17 cellular contexts compared by ENCODE assay signal in the genomic region with DNA sequence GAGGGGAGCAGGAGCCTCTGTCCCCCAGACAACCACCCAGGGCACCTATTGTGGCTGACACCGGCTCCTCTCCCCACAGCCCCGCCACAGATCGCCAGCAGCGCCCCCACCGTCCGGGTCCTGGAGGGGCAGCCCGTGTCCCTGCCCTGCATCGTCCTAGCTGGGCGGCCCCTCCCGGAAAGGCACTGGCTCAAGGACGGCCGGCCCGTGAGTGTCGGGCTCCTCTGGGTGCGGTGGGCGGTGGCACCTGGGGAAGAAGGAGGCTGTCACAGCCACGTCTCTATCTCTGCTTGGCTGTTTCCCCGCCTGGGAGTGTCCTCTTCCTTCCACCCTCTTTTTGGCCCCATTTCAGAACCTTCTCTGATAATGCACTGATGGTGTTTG. TPM values are rescaled to one million over a fixed set of nuclear protein-coding genes. Genes with fewer than 3 reads are reported as not detected.
A peak's percentile ranks its signal among the peaks of the same experiment; 100 is the strongest.
DNase-seq lines count a peak whose midpoint lies in the region; ATAC-seq, FAIRE-seq and TF ChIP-seq lines count a peak whose summit lies in the region.
"Had no signal": no experiment of that assay in that cellular context is flagged by ENCODE, and none has a peak within 500 bp of the region (broad histone marks: within the 10 kb centered on the region; RNA-seq: fewer than 3 reads in every experiment).

No MANE protein-coding gene starts in this region.

- H3K27me3 Mint-ChIP-seq in nephron progenitor cell (ENCODE audit: low read depth, poor library complexity): peaks cover 49% of the 10 kb centered on the region

- TF ChIP-seq CTCF in PC-3 (conservative IDR thresholded peaks at IDR 0.05; ENCODE audit: low read depth, low read length) (peak; percentile 37), endothelial cell of umbilical vein (IDR thresholded peaks at IDR 0.05; ENCODE audit: extremely low read depth in 1 of 2, insufficient read depth in 1 of 2, low read depth in 1 of 2, low read length in 2 of 2) (peak in 1 of 2 donors; percentile 28), nephron progenitor cell (IDR thresholded peaks at IDR 0.05) (peak; percentile 23)

- peak overlapping the region; percentile 48 for H3K4me3 Mint-ChIP-seq in nephron progenitor cell
- H3K4me3 Mint-ChIP-seq: activated T-helper 1 cell treated with anti-CD3 and anti-CD28 coated beads, Interleukin-12 subunit alpha, Interleukin-12 subunit beta, Interleukin-2, Interleukin-4 antibody, amounts not matched to agents 30 ng/mL and 10 ng/mL and 1 ng/mL, durations not matched to agents 14 hours and 24 hours and 36 hours had no signal

- POLR2A ChIA-PET in PC-3 (lab: Charles Lee; ENCODE audit: unreplicated experiment): no interaction called here
- POLR2A ChIA-PET in endothelial cell of umbilical vein (lab: Charles Lee): no interaction called here

- dilution Hi-C loops in endothelial cell of umbilical vein (cut with MboI; ENCODE audit: extremely low pct_ligation_motif_present, low sequenced_read_pairs): no loop called here

- H3K9me3 ChIP-seq in BLaER1 treated with 17β-estradiol and CSF1 and Interleukin-3, amounts not matched to agents 10 nM and 100 nM (replicated peaks in 1 of 11): no peaks in the 10 kb centered on the region
- H3K9me3 ChIP-seq in PC-3 (ENCODE audit: low read length) (no peaks in the 10 kb centered on the region), endothelial cell of umbilical vein (replicated peaks; ENCODE audit: control insufficient read depth, insufficient read depth, low read length) (no peaks in the 10 kb centered on the region)
- H3K9me3 ChIP-seq: thoracic aorta had no signal

- no peaks in the 10 kb centered on the region for H3K9me2 ChIP-seq in PC-3 (replicated peaks; ENCODE audit: low read length)

- no peak for TF ChIP-seq POLR2A in endothelial cell of umbilical vein (IDR thresholded peaks at IDR 0.05; ENCODE audit: low read depth, low read length)

- H3F3A ChIP-seq in PC-3 (ENCODE audit: low read length, unreplicated experiment): no peaks in the 10 kb centered on the region

- CTCF ChIA-PET in PC-3 (lab: Charles Lee) (no interaction called here), endothelial cell of umbilical vein (lab: Charles Lee) (interaction anchor here (1.1 kb wide), 1 partner anchor 10 kb away, joined by 5 read pairs; no protein-coding TSS in a partner anchor)

- no peaks in the 10 kb centered on the region for H3K36me3 ChIP-seq in BLaER1 treated with 17β-estradiol and CSF1 and Interleukin-3, amounts not matched to agents 10 nM and 100 nM
- no peaks in the 10 kb centered on the region for H3K36me3 ChIP-seq in PC-3 (ENCODE audit: low read depth, low read length)
- H3K36me3 ChIP-seq in endothelial cell of umbilical vein (ENCODE audit: control insufficient read depth in 2 of 2, extremely low read depth in 1 of 2, insufficient read depth in 2 of 2, low read length in 2 of 2): no peaks in the 10 kb centered on the region
- H3K36me3 ChIP-seq: thoracic aorta had no signal

- peak overlapping the region in 8 of 11 experiments; percentile 18 to 81 (median 58); a peak in 14 of 22 replicates for H3K4me2 ChIP-seq in BLaER1 treated with 17β-estradiol and CSF1 and Interleukin-3, amounts not matched to agents 10 nM and 100 nM
- H3K4me2 ChIP-seq in PC-3 (ENCODE audit: low read length) (no peak overlapping the region), endothelial cell of umbilical vein (ENCODE audit: insufficient read depth, low read length) (no peak overlapping the region)

- peak; percentile 51 for ATAC-seq in PC-3

- H3K27me3 ChIP-seq in BLaER1 treated with 17β-estradiol and CSF1 and Interleukin-3, amounts not matched to agents 10 nM and 100 nM: no peaks in the 10 kb centered on the region
- H3K27me3 ChIP-seq in PC-3 (ENCODE audit: low read length) (peaks cover 32% of the 10 kb centered on the region), endothelial cell of umbilical vein (ENCODE audit: control insufficient read depth in 2 of 2, insufficient read depth in 2 of 2, low read length in 2 of 2) (peaks cover 12 to 15% of the 10 kb centered on the region in 2 experiments)

- H2AFZ ChIP-seq in PC-3 (ENCODE audit: low read length) (no peak overlapping the region), endothelial cell of umbilical vein (ENCODE audit: low read depth, low read length) (no peak overlapping the region)

- FAIRE-seq in endothelial cell of umbilical vein (lab: Jason Lieb, UNC): no peak

- H3K27ac ChIP-seq in BLaER1 treated with 17β-estradiol and CSF1 and Interleukin-3, amounts not matched to agents 10 nM and 100 nM: no peak overlapping the region
- H3K27ac ChIP-seq in PC-3 (ENCODE audit: low read length) (no peak overlapping the region), endothelial cell of umbilical vein (ENCODE audit: insufficient read depth, low read depth, low read length) (no peak overlapping the region)
- H3K27ac ChIP-seq: thoracic aorta had no signal

- intact Hi-C loops in PC-3 (cut with micrococcal nuclease): no loop called here
- intact Hi-C loops in endothelial cell of umbilical vein (cut with micrococcal nuclease): no loop called here

- peaks cover 0 to 54% (median 39%) of the 10 kb centered on the region in 10 experiments; a peak in 15 of 20 replicates for H3K4me1 ChIP-seq in BLaER1 treated with 17β-estradiol and CSF1 and Interleukin-3, amounts not matched to agents 10 nM and 100 nM
- H3K4me1 ChIP-seq in PC-3 (ENCODE audit: insufficient read depth, low read length): no peaks in the 10 kb centered on the region
- H3K4me1 ChIP-seq in endothelial cell of umbilical vein (ENCODE audit: control insufficient read depth, extremely low read depth, insufficient read depth, low read length): no peaks in the 10 kb centered on the region

- no peaks in the 10 kb centered on the region for H3K36me3 Mint-ChIP-seq in nephron progenitor cell (ENCODE audit: low read depth)

- H3K27ac Mint-ChIP-seq in nephron progenitor cell: no peak overlapping the region
- H3K27ac Mint-ChIP-seq: activated T-helper 1 cell treated with anti-CD3 and anti-CD28 coated beads, Interleukin-12 subunit alpha, Interleukin-12 subunit beta, Interleukin-2, Interleukin-4 antibody, amounts not matched to agents 30 ng/mL and 10 ng/mL and 1 ng/mL, durations not matched to agents 14 hours and 24 hours and 36 hours; progenitor cell of endocrine pancreas had no signal

- no peaks in the 10 kb centered on the region for H3K9me3 Mint-ChIP-seq in nephron progenitor cell
- H3K9me3 Mint-ChIP-seq: activated T-helper 1 cell treated with anti-CD3 and anti-CD28 coated beads, Interleukin-12 subunit alpha, Interleukin-12 subunit beta, Interleukin-2, Interleukin-4 antibody, amounts not matched to agents 30 ng/mL and 10 ng/mL and 1 ng/mL, durations not matched to agents 14 hours and 24 hours and 36 hours had no signal

- H3K79me2 ChIP-seq in PC-3 (ENCODE audit: low read length) (no peaks in the 10 kb centered on the region), endothelial cell of umbilical vein (ENCODE audit: control insufficient read depth, insufficient read depth, low read length) (no peaks in the 10 kb centered on the region)

- no peak overlapping the region for H3K9ac ChIP-seq in BLaER1 treated with 17β-estradiol and CSF1 and Interleukin-3, amounts not matched to agents 10 nM and 100 nM
- no peak overlapping the region for H3K9ac ChIP-seq in PC-3 (ENCODE audit: low read length)
- H3K9ac ChIP-seq in endothelial cell of umbilical vein (replicated peaks; ENCODE audit: extremely low read depth, insufficient read depth, low read length): no peak overlapping the region

- H3K4me1 Mint-ChIP-seq in nephron progenitor cell: peaks cover 74% of the 10 kb centered on the region

- H3K4me3 ChIP-seq in BLaER1 treated with 17β-estradiol and CSF1 and Interleukin-3, amounts not matched to agents 10 nM and 100 nM: no peak overlapping the region
- H3K4me3 ChIP-seq in PC-3 (ENCODE audit: low read length) (no peak overlapping the region), endothelial cell of umbilical vein (replicated peaks in 1 of 3; ENCODE audit: insufficient read depth in 1 of 3, low read depth in 1 of 3, low read length in 3 of 3) (no peak overlapping the region)
- H3K4me3 ChIP-seq: thoracic aorta had no signal

- no peaks in the 10 kb centered on the region for H3K9me1 ChIP-seq in endothelial cell of umbilical vein (replicated peaks; ENCODE audit: control insufficient read depth, extremely low read depth, insufficient read depth, low read length)

- BruUV-seq in PC-3 (replicated peaks; lab: Mats Ljungman, UMichigan) (no TSS peak), endothelial cell of umbilical vein (replicated peaks; lab: Mats Ljungman, UMichigan) (no TSS peak)

- DNase-seq in PC-3: peak; percentile 25
- DNase-seq in endothelial cell of umbilical vein (ENCODE audit: low read depth, low spot score): no peak
- peak; percentile 51 for DNase-seq in nephron progenitor cell
- no peak for DNase-seq in islet precursor cell
- DNase-seq in SW 1271 (lab: John Stamatoyannopoulos, UW): no peak
- no peak for DNase-seq in DMS153 treated with DMSO at 0.1 percent for 48 hours (lab: John Stamatoyannopoulos, UW; ENCODE audit: unreplicated experiment)
- no peak for DNase-seq in NCI-H1105 treated with DMSO at 0.1 percent for 48 hours (lab: John Stamatoyannopoulos, UW)
- DNase-seq: activated CD4-positive, alpha-beta T cell treated with anti-CD3 and anti-CD28 coated beads for 1 hour; foreskin melanocyte; Karpas-422; NCI-H2171 treated with DMSO at 0.1 percent for 48 hours; SIG-M5 had no signal

- H4K20me1 ChIP-seq in BLaER1 treated with 17β-estradiol and CSF1 and Interleukin-3, amounts not matched to agents 10 nM and 100 nM: peaks cover 0 to 6% (median 0%) of the 10 kb centered on the region in 11 experiments; a peak in 2 of 22 replicates
- H4K20me1 ChIP-seq in PC-3 (ENCODE audit: low read length) (no peaks in the 10 kb centered on the region), endothelial cell of umbilical vein (replicated peaks; ENCODE audit: control insufficient read depth, extremely low read depth, insufficient read depth, low read length) (no peaks in the 10 kb centered on the region)

TF ChIP-seq in endothelial cell of umbilical vein, 7 proteins besides CTCF, POLR2A, EP300 and RAD21:
- no peak for TF ChIP-seq MYC (IDR thresholded peaks at IDR 0.05; ENCODE audit: low read depth, low read length)
- TF ChIP-seq EZH2 (IDR thresholded peaks at IDR 0.05; ENCODE audit: borderline replicate concordance, low read depth, low read length, severe bottlenecking): peak; percentile 45

RNA-seq across cellular contexts. Expression of a gene that starts 55.1 kb away (rescaled TPM):
- 0.11 and 0.35 TPM in 2 replicates for total RNA-seq in PC-3 (2014; rRNA removed)
- 0.18 and 0.24 TPM in 2 replicates for total RNA-seq in endothelial cell of umbilical vein
- 0.02 and 0.04 TPM in 2 replicates for polyA plus RNA-seq in endothelial cell of umbilical vein
- polyA plus RNA-seq in endothelial cell of umbilical vein (2011; cell fraction: cytosol; rRNA removed): 0.01 TPM in 1 of 2 replicates, not detected in the other
- polyA plus RNA-seq in endothelial cell of umbilical vein (2011; cell fraction: nucleus; rRNA removed): 0.05 and 0.06 TPM in 2 replicates
- polyA plus RNA-seq in endothelial cell of umbilical vein (2012): not detected in 2 replicates
- polyA minus RNA-seq in endothelial cell of umbilical vein: 0.05 TPM in 1 of 2 replicates, not detected in the other
- 0.41 TPM for polyA minus RNA-seq in endothelial cell of umbilical vein (2011; cell fraction: cytosol; rRNA and poly(A)+ RNA removed)
- polyA minus RNA-seq in endothelial cell of umbilical vein (2011; cell fraction: nucleus; rRNA and poly(A)+ RNA removed): 0.19 TPM in 2 replicates
- total RNA-seq: activated T-helper 1 cell treated with anti-CD3 and anti-CD28 coated beads, Interleukin-12 subunit alpha, Interleukin-12 subunit beta, Interleukin-2, Interleukin-4 antibody, amounts not matched to agents 30 ng/mL and 10 ng/mL and 1 ng/mL, durations not matched to agents 14 hours and 24 hours and 36 hours had no signal
- polyA plus RNA-seq: BJ had no signal

Comparison
In these comparisons a context has a peak if more than half of its experiments do, and no peak if none do; other contexts are left out.
1. H3K4me2 ChIP-seq: peak in BLaER1 treated with 17β-estradiol and CSF1 and Interleukin-3, amounts not matched to agents 10 nM and 100 nM (8 of 11); none in PC-3 (single experiment) and endothelial cell of umbilical vein (single experiment).
2. DNase-seq: peak in PC-3 (single experiment) and nephron progenitor cell (single experiment); none in endothelial cell of umbilical vein (single experiment), islet precursor cell (single experiment), SW 1271 (0 of 2), DMS153 treated with DMSO at 0.1 percent for 48 hours (single experiment) and NCI-H1105 treated with DMSO at 0.1 percent for 48 hours (single experiment).